Comparison of ENCODE assay signal across 13 cellular contexts in genomic region chr20:62426059-62426348, GRCh38. TPM values are rescaled to one million over a fixed set of nuclear protein-coding genes. Genes with fewer than 3 reads are reported as not detected.
"Had no signal": no experiment of that assay in that cellular context is flagged by ENCODE, and none has a peak within 500 bp of the region (broad histone marks: within the 10 kb centered on the region; RNA-seq: fewer than 3 reads in every experiment).

No MANE protein-coding gene starts in this region.

RNA-seq across cellular contexts. Expression of gene RBBP8NL, which starts 1.3 kb away (rescaled TPM):
- total RNA-seq: activated CD4-positive, alpha-beta memory T cell treated with anti-CD3 and anti-CD28 coated beads, Interleukin-2, amount 10 ng/mL, durations not matched to agents 7 days and 5 days; activated CD4-positive, alpha-beta T cell treated with anti-CD3 and anti-CD28 coated beads, Interleukin-2, amount 10 ng/mL, durations not matched to agents 7 days and 5 days; activated naive CD4-positive, alpha-beta T cell treated with anti-CD3 and anti-CD28 coated beads, Interleukin-2, amount 50 U/mL, for 72 hours; activated naive CD8-positive, alpha-beta T cell treated with anti-CD3 and anti-CD28 coated beads, Interleukin-2, amount 10 ng/mL, durations not matched to agents 7 days and 5 days; activated T-cell treated with anti-CD3 and anti-CD28 coated beads, Interleukin-2, amount 50 U/mL, for 72 hours; ascending aorta; cardiac muscle cell; dermis microvascular lymphatic vessel endothelial cell; endothelial cell of umbilical vein; fibroblast of lung; fibroblast of villous mesenchyme; glomerular endothelial cell; T-helper 2 cell treated with Interferon-gamma antibody and Interleukin-4, amounts not matched to agents 100 ng/mL and 5 ng/mL, for 36 hours had no signal
- polyA plus RNA-seq: cardiac muscle cell, endothelial cell of umbilical vein, fibroblast of lung had no signal

RNA-seq across cellular contexts. Expression of gene GATA5, which starts 49.8 kb away (rescaled TPM):
- total RNA-seq: activated CD4-positive, alpha-beta memory T cell treated with anti-CD3 and anti-CD28 coated beads, Interleukin-2, amount 10 ng/mL, durations not matched to agents 7 days and 5 days; activated CD4-positive, alpha-beta T cell treated with anti-CD3 and anti-CD28 coated beads, Interleukin-2, amount 10 ng/mL, durations not matched to agents 7 days and 5 days; activated naive CD4-positive, alpha-beta T cell treated with anti-CD3 and anti-CD28 coated beads, Interleukin-2, amount 50 U/mL, for 72 hours; activated naive CD8-positive, alpha-beta T cell treated with anti-CD3 and anti-CD28 coated beads, Interleukin-2, amount 10 ng/mL, durations not matched to agents 7 days and 5 days; activated T-cell treated with anti-CD3 and anti-CD28 coated beads, Interleukin-2, amount 50 U/mL, for 72 hours; ascending aorta; dermis microvascular lymphatic vessel endothelial cell; endothelial cell of umbilical vein; fibroblast of villous mesenchyme; glomerular endothelial cell; T-helper 2 cell treated with Interferon-gamma antibody and Interleukin-4, amounts not matched to agents 100 ng/mL and 5 ng/mL, for 36 hours had no signal
- polyA plus RNA-seq: endothelial cell of umbilical vein had no signal
